Comparison of ENCODE assay signal across 28 cellular contexts in genomic region chrX:135434258-135435138, GRCh38.
"Had no signal": no experiment of that assay in that cellular context is flagged by ENCODE, and none has a peak within 500 bp of the region (broad histone marks: within the 10 kb centered on the region; RNA-seq: fewer than 3 reads in every experiment).

No MANE protein-coding gene starts in this region.

- H3K4me2 ChIP-seq: KMS-11 had no signal

- DNase-seq: activated B cell treated with CpG ODN at 0.5 μM for 24 hours; activated CD4-positive, alpha-beta memory T cell treated with anti-CD3 and anti-CD28 coated beads for 36 hours; activated CD4-positive, alpha-beta T cell treated with anti-CD3 and anti-CD28 coated beads, Interleukin-2, amount 50 U/mL, for 1 hour; activated CD8-positive, alpha-beta memory T cell treated with anti-CD3 and anti-CD28 coated beads, Interleukin-2, amount 50 U/mL, for 4 hours; activated naive CD4-positive, alpha-beta T cell; activated naive CD4-positive, alpha-beta T cell treated with anti-CD3 and anti-CD28 coated beads, Interleukin-2, amount 50 U/mL, for 16 hours; activated naive CD8-positive, alpha-beta T cell treated with anti-CD3 and anti-CD28 coated beads for 36 hours; activated T-cell treated with anti-CD3 and anti-CD28 coated beads for 4 hours; activated T-cell treated with anti-CD3 and anti-CD28 coated beads, Interleukin-2, amount 50 U/mL, for 4 hours; amniotic stem cell; brain microvascular endothelial cell; central memory CD4-positive, alpha-beta T cell; MM.1S; MV-4-11; NCI-H1092; NCI-H187 treated with DMSO at 0.1 percent for 48 hours; NCI-H2081; NCI-H2171 treated with DMSO at 0.1 percent for 48 hours; NCI-H345; NCI-H524 treated with DMSO at 0.1 percent for 48 hours; OCI-M1; Right ventricle myocardium superior; SW 1271; T-helper 1 cell; T-helper 2 cell; T-helper 9 cell had no signal

- H3K27ac ChIP-seq: brain microvascular endothelial cell, KMS-11, VCaP had no signal

- H3K36me3 ChIP-seq: brain microvascular endothelial cell had no signal

- H3K27me3 ChIP-seq: brain microvascular endothelial cell had no signal
